Comparison of ENCODE assay signal across 1 cellular context in genomic region chr7:156379242-156380070, GRCh38.
TF ChIP-seq lines count a peak whose summit lies in the region.

No MANE protein-coding gene starts in this region.

TF ChIP-seq in HepG2, 621 proteins besides CTCF, POLR2A, EP300 and RAD21 (continued from another document):
- TF ChIP-seq ZNF703 (CRISPR knock-in tag; IDR thresholded peaks at IDR 0.05; ENCODE audit: borderline replicate concordance) (no peak), NR0B2 (CRISPR knock-in tag; IDR thresholded peaks at IDR 0.05) (no peak), GFI1 (CRISPR knock-in tag; IDR thresholded peaks at IDR 0.05; ENCODE audit: borderline replicate concordance) (no peak), FOXJ3 (CRISPR knock-in tag; IDR thresholded peaks at IDR 0.05; ENCODE audit: borderline replicate concordance) (no peak; the same call in 1 of the 2 replicates), PATZ1 (CRISPR knock-in tag; IDR thresholded peaks at IDR 0.05) (peak; percentile 42; the same call in 1 of the 2 replicates), GTF3A (CRISPR knock-in tag; conservative IDR thresholded peaks at IDR 0.05) (no peak), ZBTB21 (CRISPR knock-in tag; IDR thresholded peaks at IDR 0.05) (no peak), SMARCE1 (IDR thresholded peaks at IDR 0.05; ENCODE audit: borderline replicate concordance) (no peak), ZNF276 (CRISPR knock-in tag; IDR thresholded peaks at IDR 0.05; ENCODE audit: low read depth) (no peak), TRAFD1 (CRISPR knock-in tag; IDR thresholded peaks at IDR 0.05; ENCODE audit: borderline replicate concordance) (no peak), FOSL2 (CRISPR knock-in tag; IDR thresholded peaks at IDR 0.05) (peak; percentile 40; the same call in 1 of the 2 replicates), KDM6A (CRISPR knock-in tag; IDR thresholded peaks at IDR 0.05; ENCODE audit: low read depth) (0 out of 2 replicates have a peak, but pooled peaks have one; percentile 13), ZNF224 (CRISPR knock-in tag; IDR thresholded peaks at IDR 0.05) (no peak), NCOA5 (CRISPR knock-in tag; IDR thresholded peaks at IDR 0.05) (no peak), TBX2 (CRISPR knock-in tag; IDR thresholded peaks at IDR 0.05; ENCODE audit: borderline replicate concordance) (no peak), ZEB1 (IDR thresholded peaks at IDR 0.05; ENCODE audit: insufficient replicate concordance, low read depth) (no peak), HNF4A (CRISPR knock-in tag; IDR thresholded peaks at IDR 0.05) (peak; percentile 58), LCORL (IDR thresholded peaks at IDR 0.05) (no peak), LCORL (CRISPR knock-in tag; IDR thresholded peaks at IDR 0.05) (no peak), HMG20B (CRISPR knock-in tag; conservative IDR thresholded peaks at IDR 0.05) (no peak), BHLHE40 (IDR thresholded peaks at IDR 0.05; ENCODE audit: low read length) (no peak), ZNF83 (CRISPR knock-in tag; IDR thresholded peaks at IDR 0.05; ENCODE audit: borderline replicate concordance) (no peak), HMG20A (CRISPR knock-in tag; IDR thresholded peaks at IDR 0.05; ENCODE audit: borderline replicate concordance) (peak; percentile 66; the same call in 1 of the 2 replicates), PHF21A (CRISPR knock-in tag; IDR thresholded peaks at IDR 0.05) (peak; percentile 22; the same call in 1 of the 2 replicates), RBM39 (IDR thresholded peaks at IDR 0.05; ENCODE audit: low read depth, low read length, poor library complexity, severe bottlenecking) (no peak), ETV6 (CRISPR knock-in tag; conservative IDR thresholded peaks at IDR 0.05) (no peak), KDM1A (CRISPR knock-in tag; IDR thresholded peaks at IDR 0.05) (no peak)
- TF ChIP-seq, protein P1, sequence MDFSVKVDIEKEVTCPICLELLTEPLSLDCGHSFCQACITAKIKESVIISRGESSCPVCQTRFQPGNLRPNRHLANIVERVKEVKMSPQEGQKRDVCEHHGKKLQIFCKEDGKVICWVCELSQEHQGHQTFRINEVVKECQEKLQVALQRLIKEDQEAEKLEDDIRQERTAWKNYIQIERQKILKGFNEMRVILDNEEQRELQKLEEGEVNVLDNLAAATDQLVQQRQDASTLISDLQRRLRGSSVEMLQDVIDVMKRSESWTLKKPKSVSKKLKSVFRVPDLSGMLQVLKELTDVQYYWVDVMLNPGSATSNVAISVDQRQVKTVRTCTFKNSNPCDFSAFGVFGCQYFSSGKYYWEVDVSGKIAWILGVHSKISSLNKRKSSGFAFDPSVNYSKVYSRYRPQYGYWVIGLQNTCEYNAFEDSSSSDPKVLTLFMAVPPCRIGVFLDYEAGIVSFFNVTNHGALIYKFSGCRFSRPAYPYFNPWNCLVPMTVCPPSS (IDR thresholded peaks at IDR 0.05), result no peak
- TF ChIP-seq, protein P2, sequence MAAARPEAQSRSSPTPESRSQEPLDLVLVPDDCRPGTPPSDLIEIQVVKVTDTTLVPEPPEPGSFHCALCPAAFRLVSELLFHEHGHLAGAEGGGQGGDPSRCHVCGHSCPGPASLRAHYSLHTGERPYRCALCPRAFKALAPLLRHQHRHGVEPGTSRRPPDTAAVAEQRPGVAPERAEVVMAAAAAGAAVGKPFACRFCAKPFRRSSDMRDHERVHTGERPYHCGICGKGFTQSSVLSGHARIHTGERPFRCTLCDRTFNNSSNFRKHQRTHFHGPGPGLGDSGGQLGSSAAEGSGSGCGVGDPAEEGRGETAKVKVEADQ (CRISPR knock-in tag; IDR thresholded peaks at IDR 0.05; ENCODE audit: borderline replicate concordance), result no peak
- TF ChIP-seq, protein P3, sequence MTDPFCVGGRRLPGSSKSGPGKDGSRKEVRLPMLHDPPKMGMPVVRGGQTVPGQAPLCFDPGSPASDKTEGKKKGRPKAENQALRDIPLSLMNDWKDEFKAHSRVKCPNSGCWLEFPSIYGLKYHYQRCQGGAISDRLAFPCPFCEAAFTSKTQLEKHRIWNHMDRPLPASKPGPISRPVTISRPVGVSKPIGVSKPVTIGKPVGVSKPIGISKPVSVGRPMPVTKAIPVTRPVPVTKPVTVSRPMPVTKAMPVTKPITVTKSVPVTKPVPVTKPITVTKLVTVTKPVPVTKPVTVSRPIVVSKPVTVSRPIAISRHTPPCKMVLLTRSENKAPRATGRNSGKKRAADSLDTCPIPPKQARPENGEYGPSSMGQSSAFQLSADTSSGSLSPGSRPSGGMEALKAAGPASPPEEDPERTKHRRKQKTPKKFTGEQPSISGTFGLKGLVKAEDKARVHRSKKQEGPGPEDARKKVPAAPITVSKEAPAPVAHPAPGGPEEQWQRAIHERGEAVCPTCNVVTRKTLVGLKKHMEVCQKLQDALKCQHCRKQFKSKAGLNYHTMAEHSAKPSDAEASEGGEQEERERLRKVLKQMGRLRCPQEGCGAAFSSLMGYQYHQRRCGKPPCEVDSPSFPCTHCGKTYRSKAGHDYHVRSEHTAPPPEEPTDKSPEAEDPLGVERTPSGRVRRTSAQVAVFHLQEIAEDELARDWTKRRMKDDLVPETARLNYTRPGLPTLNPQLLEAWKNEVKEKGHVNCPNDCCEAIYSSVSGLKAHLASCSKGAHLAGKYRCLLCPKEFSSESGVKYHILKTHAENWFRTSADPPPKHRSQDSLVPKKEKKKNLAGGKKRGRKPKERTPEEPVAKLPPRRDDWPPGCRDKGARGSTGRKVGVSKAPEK (CRISPR knock-in tag; IDR thresholded peaks at IDR 0.05; ENCODE audit: borderline replicate concordance), result no peak
- TF ChIP-seq, protein P4, sequence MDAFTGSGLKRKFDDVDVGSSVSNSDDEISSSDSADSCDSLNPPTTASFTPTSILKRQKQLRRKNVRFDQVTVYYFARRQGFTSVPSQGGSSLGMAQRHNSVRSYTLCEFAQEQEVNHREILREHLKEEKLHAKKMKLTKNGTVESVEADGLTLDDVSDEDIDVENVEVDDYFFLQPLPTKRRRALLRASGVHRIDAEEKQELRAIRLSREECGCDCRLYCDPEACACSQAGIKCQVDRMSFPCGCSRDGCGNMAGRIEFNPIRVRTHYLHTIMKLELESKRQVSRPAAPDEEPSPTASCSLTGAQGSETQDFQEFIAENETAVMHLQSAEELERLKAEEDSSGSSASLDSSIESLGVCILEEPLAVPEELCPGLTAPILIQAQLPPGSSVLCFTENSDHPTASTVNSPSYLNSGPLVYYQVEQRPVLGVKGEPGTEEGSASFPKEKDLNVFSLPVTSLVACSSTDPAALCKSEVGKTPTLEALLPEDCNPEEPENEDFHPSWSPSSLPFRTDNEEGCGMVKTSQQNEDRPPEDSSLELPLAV (CRISPR knock-in tag; conservative IDR thresholded peaks at IDR 0.05; ENCODE audit: low read depth), result no peak
